ENCODE assay signal across 21 cellular contexts in genomic region chr5:85428426-85428934, GRCh38.
DNase-seq lines count a peak whose midpoint lies in the region; ATAC-seq, FAIRE-seq and TF ChIP-seq lines count a peak whose summit lies in the region.
"Had no signal": no experiment of that assay in that cellular context is flagged by ENCODE, and none has a peak within 500 bp of the region (broad histone marks: within the 10 kb centered on the region; RNA-seq: fewer than 3 reads in every experiment).

No MANE protein-coding gene starts in this region.

- SMC1A ChIA-PET in GM12878 (lab: Charles Lee; ENCODE audit: uncharacterized antibody, unreplicated experiment) = no interaction called here

- H3K36me3 ChIP-seq in GM12878 (ENCODE audit: control insufficient read depth in 2 of 2, insufficient read depth in 2 of 2, low read length in 1 of 2) = no peaks in the 10 kb centered on the region
- H3K36me3 ChIP-seq: BLaER1 treated with 17β-estradiol and CSF1 and Interleukin-3, amounts not matched to agents 10 nM and 100 nM had no signal

- no peak overlapping the region for H3K9ac ChIP-seq in GM12878 (ENCODE audit: control insufficient read depth, insufficient read depth, low read length)
- H3K9ac ChIP-seq: BLaER1 treated with 17β-estradiol and CSF1 and Interleukin-3, amounts not matched to agents 10 nM and 100 nM had no signal

- no peaks in the 10 kb centered on the region for H3K79me2 ChIP-seq in GM12878 (ENCODE audit: control insufficient read depth, insufficient read depth, low read length)

- ATAC-seq in GM12878 (peak; percentile 54; the same call in 2 of the 3 replicates), HG03280 (IDR thresholded peaks at IDR 0.05; ENCODE audit: unreplicated experiment) (no peak)
- ATAC-seq: CD8-positive, alpha-beta T cell; K562 had no signal

- no peak overlapping the region for H3K4me2 ChIP-seq in GM12878 (ENCODE audit: control insufficient read depth, insufficient read depth)
- H3K4me2 ChIP-seq: BLaER1 treated with 17β-estradiol and CSF1 and Interleukin-3, amounts not matched to agents 10 nM and 100 nM had no signal

- no peaks in the 10 kb centered on the region for H3K4me1 ChIP-seq in GM12878 (ENCODE audit: control insufficient read depth, insufficient read depth, low read length)
- H3K4me1 ChIP-seq: BLaER1 treated with 17β-estradiol and CSF1 and Interleukin-3, amounts not matched to agents 10 nM and 100 nM had no signal

- FAIRE-seq in H54 (lab: Jason Lieb, UNC) (peak; percentile 15), GM12878 (lab: Jason Lieb, UNC) (no peak)
- FAIRE-seq: GM12891, GM18507, HTR-8/SVneo had no signal

- CTCF ChIA-PET in GM12878 (lab: Yijun Ruan, JAX) = no interaction called here

- no peak for TF ChIP-seq CTCF in GM12878 (IDR thresholded peaks at IDR 0.05 in 2 of 3, conservative IDR thresholded peaks at IDR 0.05 in 1 of 3; ENCODE audit: control insufficient read depth in 2 of 3, extremely low read depth in 1 of 3, insufficient read depth in 1 of 3, low read depth in 3 of 3, low read length in 3 of 3)

- POLR2A ChIA-PET in GM12878 (lab: Charles Lee) = no interaction called here

- intact Hi-C loops in GM12878 (cut with micrococcal nuclease; ENCODE audit: unreplicated experiment) = no loop called here

- H3K9me3 ChIP-seq in GM12878 (replicated peaks; ENCODE audit: control insufficient read depth, insufficient read depth, low read length) = no peaks in the 10 kb centered on the region

- H2AFZ ChIP-seq in GM12878 (ENCODE audit: control insufficient read depth, low read depth, low read length) = no peak overlapping the region

- DNase-seq in H54 (ENCODE audit: insufficient read length, low spot score) (no peak), M059J (ENCODE audit: low read depth) (peak; percentile 12), GM12878 (ENCODE audit: low read depth, low spot score) (no peak), NCI-H1092 (lab: John Stamatoyannopoulos, UW) (no peak), globus pallidus (ENCODE audit: low spot score) (no peak)
- DNase-seq: Calu3; CD8-positive, alpha-beta T cell; DMS 273 treated with DMSO at 0.1 percent for 48 hours; DMS53; DND-41; EL; GOT3; H9; IMR-90 had no signal

- WGBS in GM12878 (ENCODE audit: insufficient coverage, insufficient replicate concordance, low lambda C conversion rate, missing lambda C conversion rate) = 0% methylated on average over 1 of the region's 1 CpG

- TF ChIP-seq POLR2A in H54 (IDR thresholded peaks at IDR 0.05; ENCODE audit: low read depth, low read length) = no peak
- no peak for TF ChIP-seq POLR2A in GM12878 (IDR thresholded peaks at IDR 0.05; ENCODE audit: low read depth, low read length)

- no peak overlapping the region for H3K4me3 ChIP-seq in GM12878
- H3K4me3 ChIP-seq: BLaER1 treated with 17β-estradiol and CSF1 and Interleukin-3, amounts not matched to agents 10 nM and 100 nM; K562 had no signal

- no peak for TF ChIP-seq RAD21 in GM12878 (IDR thresholded peaks at IDR 0.05; ENCODE audit: insufficient read depth, low read depth, low read length)

- in situ Hi-C loops in GM12878 (cut with MboI) = no loop called here

- H4K20me1 ChIP-seq in GM12878 (ENCODE audit: control insufficient read depth, insufficient read depth) = no peaks in the 10 kb centered on the region
- H4K20me1 ChIP-seq: BLaER1 treated with 17β-estradiol and CSF1 and Interleukin-3, amounts not matched to agents 10 nM and 100 nM had no signal

- no TSS peak for BruUV-seq in GM12878 (replicated peaks; lab: Mats Ljungman, UMichigan)

- no peaks in the 10 kb centered on the region for H3K27me3 ChIP-seq in GM12878 (replicated peaks in 1 of 2; ENCODE audit: control insufficient read depth in 2 of 2, insufficient read depth in 2 of 2, low read length in 1 of 2)
- H3K27me3 ChIP-seq: BLaER1 treated with 17β-estradiol and CSF1 and Interleukin-3, amounts not matched to agents 10 nM and 100 nM had no signal

- RAD21 ChIA-PET in GM12878 (lab: Charles Lee; ENCODE audit: unreplicated experiment) = no interaction called here

- H3K27ac ChIP-seq in GM12878 (ENCODE audit: control insufficient read depth, insufficient read depth) = no peak overlapping the region
- H3K27ac ChIP-seq: BLaER1 treated with 17β-estradiol and CSF1 and Interleukin-3, amounts not matched to agents 10 nM and 100 nM; HL-60 had no signal

- no peak for TF ChIP-seq EP300 in GM12878 (IDR thresholded peaks at IDR 0.05; ENCODE audit: borderline replicate concordance in 1 of 2, control insufficient read depth in 1 of 2, low read depth in 2 of 2, low read length in 2 of 2)

TF ChIP-seq in GM12878, 131 proteins besides CTCF, POLR2A, EP300 and RAD21:
- no peak for TF ChIP-seq POLR2AphosphoS2 (IDR thresholded peaks at IDR 0.05; ENCODE audit: low read depth, low read length)
- no peak for TF ChIP-seq PAX8 (IDR thresholded peaks at IDR 0.05)
- TF ChIP-seq ZBTB40 (IDR thresholded peaks at IDR 0.05; ENCODE audit: borderline replicate concordance) = no peak
- TF ChIP-seq, protein P1, sequence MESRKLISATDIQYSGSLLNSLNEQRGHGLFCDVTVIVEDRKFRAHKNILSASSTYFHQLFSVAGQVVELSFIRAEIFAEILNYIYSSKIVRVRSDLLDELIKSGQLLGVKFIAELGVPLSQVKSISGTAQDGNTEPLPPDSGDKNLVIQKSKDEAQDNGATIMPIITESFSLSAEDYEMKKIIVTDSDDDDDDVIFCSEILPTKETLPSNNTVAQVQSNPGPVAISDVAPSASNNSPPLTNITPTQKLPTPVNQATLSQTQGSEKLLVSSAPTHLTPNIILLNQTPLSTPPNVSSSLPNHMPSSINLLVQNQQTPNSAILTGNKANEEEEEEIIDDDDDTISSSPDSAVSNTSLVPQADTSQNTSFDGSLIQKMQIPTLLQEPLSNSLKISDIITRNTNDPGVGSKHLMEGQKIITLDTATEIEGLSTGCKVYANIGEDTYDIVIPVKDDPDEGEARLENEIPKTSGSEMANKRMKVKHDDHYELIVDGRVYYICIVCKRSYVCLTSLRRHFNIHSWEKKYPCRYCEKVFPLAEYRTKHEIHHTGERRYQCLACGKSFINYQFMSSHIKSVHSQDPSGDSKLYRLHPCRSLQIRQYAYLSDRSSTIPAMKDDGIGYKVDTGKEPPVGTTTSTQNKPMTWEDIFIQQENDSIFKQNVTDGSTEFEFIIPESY (IDR thresholded peaks at IDR 0.05) = no peak
- TF ChIP-seq CBFB (IDR thresholded peaks at IDR 0.05; ENCODE audit: low read depth) = no peak
- no peak for TF ChIP-seq E2F8 (IDR thresholded peaks at IDR 0.05; ENCODE audit: low read depth, partially characterized antibody)
- no peak for TF ChIP-seq POU2F2 (IDR thresholded peaks at IDR 0.05; ENCODE audit: borderline replicate concordance, low read depth, low read length)
